In the genomic region with DNA sequence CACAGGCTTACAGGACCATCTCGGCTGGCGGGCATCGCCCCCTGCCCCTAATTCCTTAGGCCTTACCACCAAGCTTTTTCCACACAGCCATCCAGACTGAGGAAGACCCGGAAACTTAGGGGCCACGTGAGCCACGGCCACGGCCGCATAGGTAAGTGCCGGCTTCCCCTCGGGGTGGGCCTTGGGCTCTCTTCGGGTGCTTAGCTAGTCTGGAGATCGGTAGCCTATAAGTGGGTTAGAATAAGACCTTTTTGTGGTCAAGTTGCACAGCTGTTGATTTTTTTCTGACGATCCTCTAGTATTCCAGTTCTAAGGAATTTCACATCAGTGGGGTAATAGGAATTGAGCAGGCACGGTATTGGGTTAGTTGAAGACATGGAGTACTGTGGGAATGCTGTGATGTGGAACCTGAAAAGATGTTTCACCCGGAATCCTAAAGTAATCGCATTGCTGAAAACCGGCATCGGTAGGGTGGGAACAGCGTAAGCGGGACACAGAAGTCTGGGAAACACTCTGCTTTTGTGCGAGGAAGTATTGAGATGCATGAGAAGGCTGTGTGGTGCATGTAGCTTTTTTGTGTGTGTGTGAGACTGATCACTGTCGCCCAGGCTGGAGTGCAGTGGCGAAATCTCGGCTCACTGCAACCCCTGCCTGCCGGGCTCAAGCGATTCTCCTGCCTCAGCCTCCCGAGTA, we compare ENCODE assay signal across 1 cellular context.
TF ChIP-seq lines count a peak whose summit lies in the region.

No MANE protein-coding gene starts in this region.

TF ChIP-seq in K562, 482 proteins besides CTCF, POLR2A, EP300 and RAD21 (continued from another document and continues in another):
- TF ChIP-seq, protein P1, sequence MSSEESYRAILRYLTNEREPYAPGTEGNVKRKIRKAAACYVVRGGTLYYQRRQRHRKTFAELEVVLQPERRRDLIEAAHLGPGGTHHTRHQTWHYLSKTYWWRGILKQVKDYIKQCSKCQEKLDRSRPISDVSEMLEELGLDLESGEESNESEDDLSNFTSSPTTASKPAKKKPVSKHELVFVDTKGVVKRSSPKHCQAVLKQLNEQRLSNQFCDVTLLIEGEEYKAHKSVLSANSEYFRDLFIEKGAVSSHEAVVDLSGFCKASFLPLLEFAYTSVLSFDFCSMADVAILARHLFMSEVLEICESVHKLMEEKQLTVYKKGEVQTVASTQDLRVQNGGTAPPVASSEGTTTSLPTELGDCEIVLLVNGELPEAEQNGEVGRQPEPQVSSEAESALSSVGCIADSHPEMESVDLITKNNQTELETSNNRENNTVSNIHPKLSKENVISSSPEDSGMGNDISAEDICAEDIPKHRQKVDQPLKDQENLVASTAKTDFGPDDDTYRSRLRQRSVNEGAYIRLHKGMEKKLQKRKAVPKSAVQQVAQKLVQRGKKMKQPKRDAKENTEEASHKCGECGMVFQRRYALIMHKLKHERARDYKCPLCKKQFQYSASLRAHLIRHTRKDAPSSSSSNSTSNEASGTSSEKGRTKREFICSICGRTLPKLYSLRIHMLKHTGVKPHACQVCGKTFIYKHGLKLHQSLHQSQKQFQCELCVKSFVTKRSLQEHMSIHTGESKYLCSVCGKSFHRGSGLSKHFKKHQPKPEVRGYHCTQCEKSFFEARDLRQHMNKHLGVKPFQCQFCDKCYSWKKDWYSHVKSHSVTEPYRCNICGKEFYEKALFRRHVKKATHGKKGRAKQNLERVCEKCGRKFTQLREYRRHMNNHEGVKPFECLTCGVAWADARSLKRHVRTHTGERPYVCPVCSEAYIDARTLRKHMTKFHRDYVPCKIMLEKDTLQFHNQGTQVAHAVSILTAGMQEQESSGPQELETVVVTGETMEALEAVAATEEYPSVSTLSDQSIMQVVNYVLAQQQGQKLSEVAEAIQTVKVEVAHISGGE (CRISPR knock-in tag; IDR thresholded peaks at IDR 0.05): no peak
- TF ChIP-seq ZNF146 (CRISPR knock-in tag; IDR thresholded peaks at IDR 0.05; ENCODE audit: unreplicated experiment) (no peak), ZNF274 (IDR thresholded peaks at IDR 0.05; ENCODE audit: borderline replicate concordance, low read depth, low read length) (0 out of 2 replicates have a peak, but pooled peaks have one; percentile 8), MYC (IDR thresholded peaks at IDR 0.05; ENCODE audit: low read depth, low read length) (0 out of 2 replicates have a peak, but pooled peaks have one; percentile 2), MYC (CRISPR knock-in tag; IDR thresholded peaks at IDR 0.05; ENCODE audit: borderline replicate concordance, low read depth) (0 out of 2 replicates have a peak, but pooled peaks have one; percentile 18), SIX5 (IDR thresholded peaks at IDR 0.05; ENCODE audit: borderline replicate concordance in 1 of 2, insufficient read depth in 1 of 2, low read depth in 1 of 2, low read length in 2 of 2) (no peak), ZNF507 (tag; conservative IDR thresholded peaks at IDR 0.05) (no peak), YY1 (IDR thresholded peaks at IDR 0.05; ENCODE audit: borderline replicate concordance in 1 of 3, control insufficient read depth in 1 of 3, extremely low read depth in 1 of 3, insufficient read depth in 3 of 3, insufficient read length in 1 of 3, insufficient replicate concordance in 2 of 3, low read depth in 1 of 3, low read length in 2 of 3) (no peak), PHF20 (IDR thresholded peaks at IDR 0.05; ENCODE audit: partially characterized antibody) (no peak), C11orf30 (IDR thresholded peaks at IDR 0.05; ENCODE audit: low read depth) (no peak), ZNF124 (CRISPR knock-in tag; IDR thresholded peaks at IDR 0.05) (no peak), ZC3H8 (IDR thresholded peaks at IDR 0.05) (no peak), PTRF (tag; IDR thresholded peaks at IDR 0.05) (no peak), ZFP30 (CRISPR knock-in tag; IDR thresholded peaks at IDR 0.05; ENCODE audit: borderline replicate concordance) (no peak), ETV6 (IDR thresholded peaks at IDR 0.05; ENCODE audit: borderline replicate concordance in 1 of 2, low read depth in 2 of 2, low read length in 1 of 2) (no peak), ETV6 (CRISPR knock-in tag; IDR thresholded peaks at IDR 0.05; ENCODE audit: borderline replicate concordance) (no peak), TEAD1 (CRISPR knock-in tag; IDR thresholded peaks at IDR 0.05) (0 out of 4 replicates have a peak, but pooled peaks of 1 of the 2 experiments have one; percentile 66)
- TF ChIP-seq, protein P2, sequence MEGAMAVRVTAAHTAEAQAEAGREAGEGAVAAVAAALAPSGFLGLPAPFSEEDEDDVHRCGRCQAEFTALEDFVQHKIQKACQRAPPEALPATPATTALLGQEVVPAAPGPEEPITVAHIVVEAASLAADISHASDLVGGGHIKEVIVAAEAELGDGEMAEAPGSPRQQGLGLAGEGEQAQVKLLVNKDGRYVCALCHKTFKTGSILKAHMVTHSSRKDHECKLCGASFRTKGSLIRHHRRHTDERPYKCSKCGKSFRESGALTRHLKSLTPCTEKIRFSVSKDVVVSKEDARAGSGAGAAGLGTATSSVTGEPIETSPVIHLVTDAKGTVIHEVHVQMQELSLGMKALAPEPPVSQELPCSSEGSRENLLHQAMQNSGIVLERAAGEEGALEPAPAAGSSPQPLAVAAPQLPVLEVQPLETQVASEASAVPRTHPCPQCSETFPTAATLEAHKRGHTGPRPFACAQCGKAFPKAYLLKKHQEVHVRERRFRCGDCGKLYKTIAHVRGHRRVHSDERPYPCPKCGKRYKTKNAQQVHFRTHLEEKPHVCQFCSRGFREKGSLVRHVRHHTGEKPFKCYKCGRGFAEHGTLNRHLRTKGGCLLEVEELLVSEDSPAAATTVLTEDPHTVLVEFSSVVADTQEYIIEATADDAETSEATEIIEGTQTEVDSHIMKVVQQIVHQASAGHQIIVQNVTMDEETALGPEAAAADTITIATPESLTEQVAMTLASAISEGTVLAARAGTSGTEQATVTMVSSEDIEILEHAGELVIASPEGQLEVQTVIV (CRISPR knock-in tag; IDR thresholded peaks at IDR 0.05; ENCODE audit: borderline replicate concordance): no peak
- TF ChIP-seq, protein P3, sequence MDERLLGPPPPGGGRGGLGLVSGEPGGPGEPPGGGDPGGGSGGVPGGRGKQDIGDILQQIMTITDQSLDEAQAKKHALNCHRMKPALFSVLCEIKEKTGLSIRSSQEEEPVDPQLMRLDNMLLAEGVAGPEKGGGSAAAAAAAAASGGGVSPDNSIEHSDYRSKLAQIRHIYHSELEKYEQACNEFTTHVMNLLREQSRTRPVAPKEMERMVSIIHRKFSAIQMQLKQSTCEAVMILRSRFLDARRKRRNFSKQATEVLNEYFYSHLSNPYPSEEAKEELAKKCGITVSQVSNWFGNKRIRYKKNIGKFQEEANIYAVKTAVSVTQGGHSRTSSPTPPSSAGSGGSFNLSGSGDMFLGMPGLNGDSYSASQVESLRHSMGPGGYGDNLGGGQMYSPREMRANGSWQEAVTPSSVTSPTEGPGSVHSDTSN (CRISPR knock-in tag; IDR thresholded peaks at IDR 0.05; ENCODE audit: low read depth): no peak
- TF ChIP-seq, protein P3 (tag; conservative IDR thresholded peaks at IDR 0.05; ENCODE audit: low read depth): no peak
- TF ChIP-seq, protein P4, sequence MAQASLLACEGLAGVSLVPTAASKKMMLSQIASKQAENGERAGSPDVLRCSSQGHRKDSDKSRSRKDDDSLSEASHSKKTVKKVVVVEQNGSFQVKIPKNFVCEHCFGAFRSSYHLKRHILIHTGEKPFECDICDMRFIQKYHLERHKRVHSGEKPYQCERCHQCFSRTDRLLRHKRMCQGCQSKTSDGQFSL (CRISPR knock-in tag; IDR thresholded peaks at IDR 0.05): no peak
- TF ChIP-seq, protein P4 (tag; IDR thresholded peaks at IDR 0.05): no peak
- TF ChIP-seq, protein P5, sequence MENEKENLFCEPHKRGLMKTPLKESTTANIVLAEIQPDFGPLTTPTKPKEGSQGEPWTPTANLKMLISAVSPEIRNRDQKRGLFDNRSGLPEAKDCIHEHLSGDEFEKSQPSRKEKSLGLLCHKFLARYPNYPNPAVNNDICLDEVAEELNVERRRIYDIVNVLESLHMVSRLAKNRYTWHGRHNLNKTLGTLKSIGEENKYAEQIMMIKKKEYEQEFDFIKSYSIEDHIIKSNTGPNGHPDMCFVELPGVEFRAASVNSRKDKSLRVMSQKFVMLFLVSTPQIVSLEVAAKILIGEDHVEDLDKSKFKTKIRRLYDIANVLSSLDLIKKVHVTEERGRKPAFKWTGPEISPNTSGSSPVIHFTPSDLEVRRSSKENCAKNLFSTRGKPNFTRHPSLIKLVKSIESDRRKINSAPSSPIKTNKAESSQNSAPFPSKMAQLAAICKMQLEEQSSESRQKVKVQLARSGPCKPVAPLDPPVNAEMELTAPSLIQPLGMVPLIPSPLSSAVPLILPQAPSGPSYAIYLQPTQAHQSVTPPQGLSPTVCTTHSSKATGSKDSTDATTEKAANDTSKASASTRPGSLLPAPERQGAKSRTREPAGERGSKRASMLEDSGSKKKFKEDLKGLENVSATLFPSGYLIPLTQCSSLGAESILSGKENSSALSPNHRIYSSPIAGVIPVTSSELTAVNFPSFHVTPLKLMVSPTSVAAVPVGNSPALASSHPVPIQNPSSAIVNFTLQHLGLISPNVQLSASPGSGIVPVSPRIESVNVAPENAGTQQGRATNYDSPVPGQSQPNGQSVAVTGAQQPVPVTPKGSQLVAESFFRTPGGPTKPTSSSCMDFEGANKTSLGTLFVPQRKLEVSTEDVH (IDR thresholded peaks at IDR 0.05; ENCODE audit: low read depth, partially characterized antibody): no peak
- TF ChIP-seq, protein P6, sequence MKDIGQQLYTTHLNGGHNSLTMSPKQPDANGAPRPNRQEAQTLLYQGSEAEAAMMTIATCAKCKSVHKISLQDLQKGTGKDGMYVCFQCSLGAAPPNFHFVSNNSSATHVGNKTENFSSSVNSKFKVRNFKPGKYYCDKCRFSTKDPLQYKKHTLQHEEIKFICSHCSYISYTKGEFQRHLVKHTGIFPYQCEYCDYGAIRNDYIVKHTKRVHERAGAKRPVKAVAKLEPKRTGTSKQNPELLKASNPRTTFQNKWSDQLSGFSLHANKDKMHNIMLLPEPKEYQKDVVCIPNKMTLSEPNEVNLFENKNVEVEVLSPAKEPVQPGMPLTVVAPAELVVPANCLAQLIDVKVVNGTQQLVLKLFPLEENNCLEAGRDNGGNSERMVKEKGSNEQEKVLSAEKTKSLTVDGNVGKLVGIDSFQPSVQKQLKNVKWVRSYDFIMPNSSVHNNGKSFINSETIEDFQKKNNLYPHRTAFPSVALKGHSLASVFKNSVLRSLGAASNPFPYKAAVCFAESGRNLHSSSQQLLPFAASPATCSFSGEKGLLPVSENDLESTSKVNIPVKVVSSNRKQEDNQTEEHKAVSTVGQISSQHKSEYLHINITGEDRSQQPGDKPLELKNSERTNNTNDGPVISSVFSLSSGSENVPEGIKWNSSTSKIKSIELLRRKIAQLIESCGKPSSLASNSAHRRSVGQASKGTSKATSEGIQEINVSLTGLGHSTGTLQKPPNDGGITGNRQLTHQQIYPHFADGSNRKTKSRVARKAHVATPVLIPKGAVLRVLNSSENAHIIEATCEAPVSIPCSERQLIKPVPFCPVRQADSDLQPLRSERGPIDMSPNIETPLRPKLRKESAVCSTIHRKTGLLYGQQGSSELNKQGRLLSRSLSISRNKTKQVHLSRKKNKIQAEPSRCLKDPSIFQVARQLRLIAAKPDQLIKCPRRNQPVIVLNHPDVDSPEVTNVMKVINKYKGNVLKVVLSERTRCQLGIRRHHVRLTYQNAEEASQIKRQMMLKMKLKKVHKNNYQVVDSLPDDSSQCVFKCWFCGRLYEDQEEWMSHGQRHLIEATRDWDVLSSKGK (CRISPR knock-in tag; IDR thresholded peaks at IDR 0.05): no peak
- TF ChIP-seq, protein P7, sequence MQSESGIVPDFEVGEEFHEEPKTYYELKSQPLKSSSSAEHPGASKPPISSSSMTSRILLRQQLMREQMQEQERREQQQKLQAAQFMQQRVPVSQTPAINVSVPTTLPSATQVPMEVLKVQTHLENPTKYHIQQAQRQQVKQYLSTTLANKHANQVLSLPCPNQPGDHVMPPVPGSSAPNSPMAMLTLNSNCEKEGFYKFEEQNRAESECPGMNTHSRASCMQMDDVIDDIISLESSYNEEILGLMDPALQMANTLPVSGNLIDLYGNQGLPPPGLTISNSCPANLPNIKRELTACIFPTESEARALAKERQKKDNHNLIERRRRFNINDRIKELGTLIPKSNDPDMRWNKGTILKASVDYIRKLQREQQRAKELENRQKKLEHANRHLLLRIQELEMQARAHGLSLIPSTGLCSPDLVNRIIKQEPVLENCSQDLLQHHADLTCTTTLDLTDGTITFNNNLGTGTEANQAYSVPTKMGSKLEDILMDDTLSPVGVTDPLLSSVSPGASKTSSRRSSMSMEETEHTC (IDR thresholded peaks at IDR 0.05): no peak
- TF ChIP-seq, protein P8, sequence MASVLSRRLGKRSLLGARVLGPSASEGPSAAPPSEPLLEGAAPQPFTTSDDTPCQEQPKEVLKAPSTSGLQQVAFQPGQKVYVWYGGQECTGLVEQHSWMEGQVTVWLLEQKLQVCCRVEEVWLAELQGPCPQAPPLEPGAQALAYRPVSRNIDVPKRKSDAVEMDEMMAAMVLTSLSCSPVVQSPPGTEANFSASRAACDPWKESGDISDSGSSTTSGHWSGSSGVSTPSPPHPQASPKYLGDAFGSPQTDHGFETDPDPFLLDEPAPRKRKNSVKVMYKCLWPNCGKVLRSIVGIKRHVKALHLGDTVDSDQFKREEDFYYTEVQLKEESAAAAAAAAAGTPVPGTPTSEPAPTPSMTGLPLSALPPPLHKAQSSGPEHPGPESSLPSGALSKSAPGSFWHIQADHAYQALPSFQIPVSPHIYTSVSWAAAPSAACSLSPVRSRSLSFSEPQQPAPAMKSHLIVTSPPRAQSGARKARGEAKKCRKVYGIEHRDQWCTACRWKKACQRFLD (CRISPR knock-in tag; IDR thresholded peaks at IDR 0.05): 0 out of 2 replicates have a peak, but pooled peaks have one; percentile 6
